ENCODE assay signal across 8 cellular contexts in the genomic region with DNA sequence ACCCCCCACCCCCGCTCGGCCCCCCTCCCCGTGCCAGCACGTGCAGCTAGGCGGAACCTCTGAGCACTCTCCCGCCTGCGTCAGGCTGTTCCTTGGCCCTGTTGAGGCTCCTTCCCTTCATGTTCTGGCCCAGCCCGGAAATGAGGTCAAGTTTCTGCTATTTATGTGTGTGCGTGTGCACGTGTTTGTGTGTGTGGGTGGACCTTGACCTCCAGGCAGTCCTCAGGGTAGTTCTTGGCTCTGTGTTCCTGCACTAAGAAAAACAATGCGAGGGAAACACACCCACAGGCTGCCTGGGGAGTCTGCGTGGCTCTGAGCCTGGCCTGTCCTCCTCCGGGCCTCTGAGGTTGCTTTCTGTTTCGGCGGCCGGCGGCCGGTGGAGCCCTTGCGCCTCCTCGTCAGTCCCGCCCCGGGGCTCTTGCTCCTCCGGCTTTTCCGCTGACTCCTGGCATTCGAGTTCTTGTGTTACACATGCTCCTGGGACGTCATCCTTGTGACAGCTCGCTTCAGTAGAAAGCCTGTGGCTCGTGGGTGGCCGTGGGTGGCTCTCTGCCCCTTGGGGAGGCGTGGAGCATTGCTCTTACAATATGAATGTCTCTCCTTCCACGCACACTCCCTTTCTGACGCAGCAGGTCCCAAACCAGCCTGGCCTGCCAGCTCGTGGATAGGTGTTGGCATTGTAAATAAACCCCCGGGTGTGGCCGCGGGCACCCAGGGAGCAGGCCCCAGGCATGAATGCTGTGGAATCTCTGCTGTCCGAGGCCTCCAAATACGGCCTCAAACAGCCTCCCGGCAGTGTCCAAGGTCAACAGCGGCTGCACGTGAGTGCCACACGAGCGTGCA. TPM values are rescaled to one million over a fixed set of nuclear protein-coding genes. Genes with fewer than 3 reads are reported as not detected.
DNase-seq lines count a peak whose midpoint lies in the region; ATAC-seq, FAIRE-seq and TF ChIP-seq lines count a peak whose summit lies in the region.

No MANE protein-coding gene starts in this region.

- H3K36me3 Mint-ChIP-seq in activated CD8-positive, alpha-beta T cell treated with anti-CD3 and anti-CD28 coated beads for 36 hours (ENCODE audit: low read depth): peaks cover 29% of the 10 kb centered on the region

- no peak overlapping the region for H2BK15ac ChIP-seq in H1 (ENCODE audit: low read length)
- peak overlapping the region; percentile 65 for H2BK15ac ChIP-seq in mesenchymal stem cell (ENCODE audit: low read depth, poor library complexity, severe bottlenecking)

- H3K4me2 ChIP-seq in KMS-11: peak overlapping the region; percentile 99
- peak overlapping the region; percentile 11 to 24; a peak in 2 of 4 replicates for H3K4me2 ChIP-seq in H1 (ENCODE audit: insufficient read depth in 1 of 2, low read depth in 2 of 2, low read length in 2 of 2)
- peak overlapping the region; percentile 52 for H3K4me2 ChIP-seq in mesenchymal stem cell (ENCODE audit: low read length, poor library complexity, severe bottlenecking)

- POLR2A ChIA-PET in activated CD8-positive, alpha-beta T cell treated with anti-CD3 and anti-CD28 coated beads for 36 hours (lab: Charles Lee): interaction anchor here (1.2 to 2.3 kb wide), 4 partner anchors 10 to 49 kb away, joined by 4 to 23 read pairs (median 7); a partner anchor contains a TSS
- POLR2A ChIA-PET in H1 (lab: Charles Lee; ENCODE audit: partially characterized antibody): interaction anchor here (0.8 to 1.4 kb wide), 2 partner anchors 10 to 280 kb away, joined by 3 to 4 read pairs; a partner anchor contains a TSS

- H2BK120ac ChIP-seq in H1 (replicated peaks; ENCODE audit: low read depth, low read length) (no peak overlapping the region), mesenchymal stem cell (ENCODE audit: low read depth, low read length) (peak overlapping the region; percentile 35)

- H3K23ac ChIP-seq in H1 (ENCODE audit: insufficient read length) (no peak overlapping the region), mesenchymal stem cell (ENCODE audit: low read length in 2 of 2) (no peak overlapping the region)

- peak overlapping the region; percentile 42; the same call in 1 of the 2 replicates for H2AFZ ChIP-seq in KMS-11 (ENCODE audit: low read depth)
- no peak overlapping the region for H2AFZ ChIP-seq in H1 (ENCODE audit: low read length)
- H2AFZ ChIP-seq in mesenchymal stem cell (ENCODE audit: low read depth, low read length): peak overlapping the region; percentile 1

- H3K4me1 ChIP-seq in ES-I3 (ENCODE audit: insufficient read depth, low read length) (peaks cover 2% of the 10 kb centered on the region; the same call in 1 of the 2 replicates), KMS-11 (ENCODE audit: low read depth, poor library complexity, severe bottlenecking) (peaks cover 58% of the 10 kb centered on the region), H1 (replicated peaks in 1 of 4; ENCODE audit: control insufficient read depth in 3 of 4, insufficient read depth in 4 of 4, low read length in 3 of 4) (peaks cover 0 to 14% (median 9%) of the 10 kb centered on the region in 4 experiments; a peak in 5 of 7 replicates), mesenchymal stem cell (ENCODE audit: control insufficient read depth, insufficient read depth, low read depth, low read length) (peaks cover 36% of the 10 kb centered on the region)

- H2BK20ac ChIP-seq in H1 (ENCODE audit: low read length): no peak overlapping the region

- no peak for TF ChIP-seq POLR2A in H1 (IDR thresholded peaks at IDR 0.05; ENCODE audit: control extremely low read depth in 1 of 2, low read depth in 2 of 2, low read length in 2 of 2)

- H4K20me1 ChIP-seq in KMS-11 (ENCODE audit: insufficient read depth) (no peaks in the 10 kb centered on the region), H1 (replicated peaks in 1 of 2; ENCODE audit: control insufficient read depth in 1 of 2, insufficient read depth in 2 of 2, low read length in 2 of 2) (peaks cover 11 to 31% of the 10 kb centered on the region in 2 experiments)

- no peak for TF ChIP-seq RAD21 in H1 (IDR thresholded peaks at IDR 0.05 in 1 of 2, conservative IDR thresholded peaks at IDR 0.05 in 1 of 2; ENCODE audit: low read depth in 2 of 2, low read length in 2 of 2)

- CTCF ChIA-PET in activated CD8-positive, alpha-beta T cell treated with anti-CD3 and anti-CD28 coated beads for 36 hours (lab: Charles Lee): interaction anchor here (1.1 to 3.6 kb wide), 5 partner anchors 10 to 156 kb away, joined by 4 to 19 read pairs (median 9); a partner anchor contains a TSS
- CTCF ChIA-PET in H1 (lab: Charles Lee; ENCODE audit: partially characterized antibody): interaction anchor here (0.9 to 2.3 kb wide), 4 partner anchors 9 to 139 kb away, joined by 3 to 11 read pairs (median 5); a partner anchor contains a TSS

- H3K14ac ChIP-seq in H1 (ENCODE audit: insufficient read length) (no peak overlapping the region), mesenchymal stem cell (ENCODE audit: low read length in 2 of 2) (peak overlapping the region; percentile 6 to 21)

- H4K8ac ChIP-seq in H1 (ENCODE audit: extremely low read depth, insufficient read depth, low read length) (peak overlapping the region; percentile 62; the same call in 1 of the 2 replicates), mesenchymal stem cell (ENCODE audit: low read length) (peak overlapping the region; percentile 83)

- TF ChIP-seq EP300 in H1 (IDR thresholded peaks at IDR 0.05; ENCODE audit: borderline replicate concordance in 1 of 2, low read depth in 2 of 2, low read length in 2 of 2): no peak

- H4K91ac ChIP-seq in H1 (replicated peaks; ENCODE audit: insufficient read length, low read length): peak overlapping the region; percentile 8
- peak overlapping the region; percentile 91 for H4K91ac ChIP-seq in mesenchymal stem cell (ENCODE audit: low read length)

- H2AK5ac ChIP-seq in H1 (ENCODE audit: low read depth, low read length) (no peak overlapping the region), mesenchymal stem cell (ENCODE audit: low read length, severe bottlenecking) (no peak overlapping the region)

- H3K56ac ChIP-seq in H1 (replicated peaks; ENCODE audit: insufficient read length, low read depth, low read length): no peak overlapping the region

- no peak overlapping the region for H4K5ac ChIP-seq in H1 (ENCODE audit: insufficient read length, low read depth, low read length)

- H3K27ac ChIP-seq in KMS-11 (peak overlapping the region; percentile 87), H1 (ENCODE audit: low read depth, low read length) (no peak overlapping the region), mesenchymal stem cell (ENCODE audit: low read length, poor library complexity, severe bottlenecking) (peak overlapping the region; percentile 69)

- H3K27me3 ChIP-seq in KMS-11 (ENCODE audit: insufficient read depth, low read depth) (no peaks in the 10 kb centered on the region), H1 (replicated peaks in 1 of 4; ENCODE audit: control insufficient read depth in 3 of 4, extremely low read depth in 1 of 4, insufficient read depth in 3 of 4, low read length in 3 of 4) (no peaks in the 10 kb centered on the region), mesenchymal stem cell (ENCODE audit: control insufficient read depth in 1 of 2, insufficient read depth in 1 of 2, low read length in 2 of 2) (no peaks in the 10 kb centered on the region)

- intact Hi-C loops in activated CD8-positive, alpha-beta T cell treated with anti-CD3 and anti-CD28 coated beads for 36 hours (cut with micrococcal nuclease): loop anchor here (10.0 kb wide), 1 partner anchor 143 kb away; a partner anchor contains a TSS

- no peaks in the 10 kb centered on the region for H3K9me3 Mint-ChIP-seq in activated CD8-positive, alpha-beta T cell treated with anti-CD3 and anti-CD28 coated beads for 36 hours

- peak overlapping the region; percentile 62 for H3K4me3 Mint-ChIP-seq in activated CD8-positive, alpha-beta T cell treated with anti-CD3 and anti-CD28 coated beads for 36 hours

- peaks cover 39% of the 10 kb centered on the region for H3K4me1 Mint-ChIP-seq in activated CD8-positive, alpha-beta T cell treated with anti-CD3 and anti-CD28 coated beads for 36 hours (ENCODE audit: low read depth)

- DNase-seq in activated CD8-positive, alpha-beta T cell treated with anti-CD3 and anti-CD28 coated beads for 36 hours: peak; percentile 87
- peak in 1 of 2 experiments; percentile 64 for DNase-seq in H1 (ENCODE audit: low read depth in 1 of 2, low spot score in 2 of 2)
- DNase-seq in mesenchymal stem cell: peak; percentile 98
- peak; percentile 33 for DNase-seq in stimulated activated CD8-positive, alpha-beta memory T cell treated with anti-CD3 and anti-CD28 coated beads, Interleukin-12 subunit alpha, Interleukin-12 subunit beta, amount 100 ng/mL, for 1 hour (ENCODE audit: low read depth)
- DNase-seq in OCI-M1 (lab: John Stamatoyannopoulos, UW): no peak

- whole genome bisulfite sequencing in H1 (ENCODE audit: extremely low coverage in 1 of 2, insufficient coverage in 1 of 2, insufficient read length in 1 of 2, insufficient replicate concordance in 2 of 2, low coverage in 1 of 2, low lambda C conversion rate in 2 of 2, missing lambda C conversion rate in 1 of 2), 2 experiments: 72% methylated on average over 38 of the region's 43 CpGs; no CpG with 5 or more reads in 1 of the 2 experiments
- WGBS in mesenchymal stem cell: 29% methylated on average over 43 of the region's 43 CpGs

- H3K18ac ChIP-seq in H1 (ENCODE audit: extremely low read depth, low read length): no peak overlapping the region; the same call in 1 of the 2 replicates
- H3K18ac ChIP-seq in mesenchymal stem cell (ENCODE audit: low read depth in 1 of 2, low read length in 2 of 2): peak overlapping the region; percentile 83 to 87

- H3K4ac ChIP-seq in H1 (replicated peaks; ENCODE audit: insufficient read length, low read depth, low read length): no peak overlapping the region
- H3K4ac ChIP-seq in mesenchymal stem cell (ENCODE audit: low read depth in 1 of 2, low read length in 2 of 2): peak overlapping the region; percentile 43 to 73

- TF ChIP-seq CTCF in KMS-11 (conservative IDR thresholded peaks at IDR 0.05; ENCODE audit: low read depth, low read length) (no peak), H1 (IDR thresholded peaks at IDR 0.05; ENCODE audit: control extremely low read depth in 1 of 3, insufficient read depth in 1 of 3, low read depth in 1 of 3, low read length in 3 of 3) (no peak)
- TF ChIP-seq CTCF in activated CD8-positive, alpha-beta T cell treated with anti-CD3 and anti-CD28 coated beads for 36 hours (IDR thresholded peaks at IDR 0.05): no peak

- no peak overlapping the region for H2BK12ac ChIP-seq in H1 (ENCODE audit: low read depth, low read length)
- H2BK12ac ChIP-seq in mesenchymal stem cell (ENCODE audit: low read length in 2 of 2): peak overlapping the region in 1 of 2 experiments; percentile 57

- H3K79me1 ChIP-seq in H1 (ENCODE audit: low read depth, low read length): peaks cover 14% of the 10 kb centered on the region
- H3K79me1 ChIP-seq in mesenchymal stem cell (replicated peaks; ENCODE audit: low read length, poor library complexity, severe bottlenecking): peaks cover 39% of the 10 kb centered on the region

- H3K4me3 ChIP-seq in KMS-11 (IDR thresholded peaks at IDR 0.05; ENCODE audit: insufficient read depth, low read depth, low read length) (no peak overlapping the region), H1 (ENCODE audit: extremely low read depth in 1 of 4, insufficient read depth in 2 of 4, low read depth in 3 of 4, low read length in 4 of 4) (no peak overlapping the region), mesenchymal stem cell (ENCODE audit: insufficient read depth in 1 of 2, low read depth in 1 of 2, low read length in 2 of 2) (peak overlapping the region in 1 of 2 experiments; percentile 68)

- FAIRE-seq in H1 (lab: Jason Lieb, UNC): no peak

- H3K9ac ChIP-seq in ES-I3 (ENCODE audit: low read depth, low read length) (0 out of 2 replicates have a peak overlapping the region, but pooled peaks have one; percentile 18), KMS-11 (peak overlapping the region; percentile 68), H1 (replicated peaks in 1 of 4; ENCODE audit: extremely low read depth in 1 of 4, low read depth in 3 of 4, low read length in 3 of 4) (no peak overlapping the region), mesenchymal stem cell (ENCODE audit: low read length) (peak overlapping the region; percentile 80)

- H3K27me3 Mint-ChIP-seq in activated CD8-positive, alpha-beta T cell treated with anti-CD3 and anti-CD28 coated beads for 36 hours: no peaks in the 10 kb centered on the region

- H2BK5ac ChIP-seq in H1 (ENCODE audit: low read depth, low read length): no peak overlapping the region
- H2BK5ac ChIP-seq in mesenchymal stem cell (ENCODE audit: low read depth, low read length, poor library complexity, severe bottlenecking): no peak overlapping the region

- no peaks in the 10 kb centered on the region for H3K9me3 ChIP-seq in ES-I3 (ENCODE audit: control insufficient read depth, insufficient read depth, low read length)
- no peaks in the 10 kb centered on the region for H3K9me3 ChIP-seq in H1 (ENCODE audit: insufficient read depth in 2 of 2, low read depth in 1 of 2, low read length in 1 of 2)
- H3K9me3 ChIP-seq in mesenchymal stem cell (ENCODE audit: control insufficient read depth, low read length): no peaks in the 10 kb centered on the region

- ATAC-seq in GM21737 (IDR thresholded peaks at IDR 0.05; ENCODE audit: unreplicated experiment): peak; percentile 36
- peak; percentile 73 for ATAC-seq in activated CD8-positive, alpha-beta T cell treated with anti-CD3 and anti-CD28 coated beads for 36 hours

- H3K36me3 ChIP-seq in ES-I3 (ENCODE audit: insufficient read depth, low read length) (no peaks in the 10 kb centered on the region), KMS-11 (ENCODE audit: insufficient read depth) (no peaks in the 10 kb centered on the region), H1 (ENCODE audit: control insufficient read depth in 2 of 4, insufficient read depth in 4 of 4, low read length in 3 of 4) (no peaks in the 10 kb centered on the region), mesenchymal stem cell (ENCODE audit: control insufficient read depth in 1 of 2, insufficient read depth in 2 of 2, low read depth in 1 of 2, low read length in 2 of 2) (peaks cover 0 to 73% of the 10 kb centered on the region in 2 experiments)

- no peaks in the 10 kb centered on the region for H3K23me2 ChIP-seq in H1 (ENCODE audit: low read depth, low read length)

- H3K79me2 ChIP-seq in KMS-11 (ENCODE audit: insufficient read depth, low read depth) (peaks cover 58% of the 10 kb centered on the region), H1 (ENCODE audit: control insufficient read depth in 1 of 2, insufficient read depth in 2 of 2, low read length in 2 of 2) (peaks cover 0 to 3% of the 10 kb centered on the region in 2 experiments; a peak in 1 of 4 replicates)

- H3K27ac Mint-ChIP-seq in activated CD8-positive, alpha-beta T cell treated with anti-CD3 and anti-CD28 coated beads for 36 hours: peak overlapping the region; percentile 94

RNA-seq across cellular contexts. Expression of a gene that starts 10.0 kb away (rescaled TPM):
- total RNA-seq in activated CD8-positive, alpha-beta T cell treated with anti-CD3 and anti-CD28 coated beads for 36 hours: 10 to 100 TPM; 66.5 to 68.4 TPM
- total RNA-seq in H1 (2021; fragmentation: NEBNext Ultra II Directional; extraction: Animal tissue kit (Norgen Biotek cat#: 25700)): 18.2 and 18.5 TPM in 2 replicates
- polyA plus RNA-seq in H1 (2011; rRNA removed): 10.5 and 13.3 TPM in 2 replicates
- polyA plus RNA-seq in H1 (2011; cell fraction: cytosol; rRNA removed): 10.5 TPM
- 30.4 TPM for polyA plus RNA-seq in H1 (2011; cell fraction: nucleus; rRNA removed)
- polyA plus RNA-seq in H1 (2012, experiment 1 of 2): 15.4 to 21.3 TPM (median 15.8 TPM) in 4 replicates
- 19.2 TPM for polyA plus RNA-seq in H1 (2012, experiment 2 of 2)
- 19.8 TPM for polyA plus RNA-seq in H1 (2013, experiment 1 of 2)
- polyA plus RNA-seq in H1 (2013, experiment 2 of 2): 21.9 TPM
- polyA minus RNA-seq in H1 (2011; rRNA and poly(A)+ RNA removed): 6.1 and 7.4 TPM in 2 replicates
- polyA minus RNA-seq in H1 (2011; cell fraction: cytosol; rRNA and poly(A)+ RNA removed): 9.3 TPM
- 10.6 TPM for polyA minus RNA-seq in H1 (2011; cell fraction: nucleus; rRNA and poly(A)+ RNA removed)
- polyA plus RNA-seq in mesenchymal stem cell (2013, experiment 1 of 2): not detected
- not detected for polyA plus RNA-seq in mesenchymal stem cell (2013, experiment 2 of 2)

RNA-seq across cellular contexts. Expression of a gene that starts 56.4 kb away (rescaled TPM):
- total RNA-seq in activated CD8-positive, alpha-beta T cell treated with anti-CD3 and anti-CD28 coated beads for 36 hours: not detected
- total RNA-seq in H1 (2021; fragmentation: NEBNext Ultra II Directional; extraction: Animal tissue kit (Norgen Biotek cat#: 25700)): 0.75 and 0.89 TPM in 2 replicates
- polyA plus RNA-seq in H1 (2011; rRNA removed): 0.53 and 0.97 TPM in 2 replicates
- polyA plus RNA-seq in H1 (2011; cell fraction: cytosol; rRNA removed): 0.32 TPM
- polyA plus RNA-seq in H1 (2011; cell fraction: nucleus; rRNA removed): 0.53 TPM
- polyA plus RNA-seq in H1 (2012, experiment 1 of 2): 0.15 to 0.68 TPM (median 0.34 TPM) in 4 replicates
- polyA plus RNA-seq in H1 (2012, experiment 2 of 2): 0.43 TPM
- polyA plus RNA-seq in H1 (2013, experiment 1 of 2): 0.77 TPM
- 0.87 TPM for polyA plus RNA-seq in H1 (2013, experiment 2 of 2)
- 0.19 and 0.24 TPM in 2 replicates for polyA minus RNA-seq in H1 (2011; rRNA and poly(A)+ RNA removed)
- not detected for polyA minus RNA-seq in H1 (2011; cell fraction: cytosol; rRNA and poly(A)+ RNA removed)
- polyA minus RNA-seq in H1 (2011; cell fraction: nucleus; rRNA and poly(A)+ RNA removed): 0.20 TPM
- 0.01 TPM for polyA plus RNA-seq in mesenchymal stem cell (2013, experiment 1 of 2)
- polyA plus RNA-seq in mesenchymal stem cell (2013, experiment 2 of 2): 0.07 TPM

Comparison
In these comparisons a context has a peak if more than half of its experiments do, and no peak if none do; other contexts are left out.
1. H3K9ac ChIP-seq: peak in ES-I3 (single experiment), KMS-11 (single experiment) and mesenchymal stem cell (single experiment); none in H1 (0 of 4).
2. H3K4me2 ChIP-seq: peak in every context shown above with its lines; median percentile 99 in KMS-11; 52 in mesenchymal stem cell; 18 in H1.